In the genomic region with DNA sequence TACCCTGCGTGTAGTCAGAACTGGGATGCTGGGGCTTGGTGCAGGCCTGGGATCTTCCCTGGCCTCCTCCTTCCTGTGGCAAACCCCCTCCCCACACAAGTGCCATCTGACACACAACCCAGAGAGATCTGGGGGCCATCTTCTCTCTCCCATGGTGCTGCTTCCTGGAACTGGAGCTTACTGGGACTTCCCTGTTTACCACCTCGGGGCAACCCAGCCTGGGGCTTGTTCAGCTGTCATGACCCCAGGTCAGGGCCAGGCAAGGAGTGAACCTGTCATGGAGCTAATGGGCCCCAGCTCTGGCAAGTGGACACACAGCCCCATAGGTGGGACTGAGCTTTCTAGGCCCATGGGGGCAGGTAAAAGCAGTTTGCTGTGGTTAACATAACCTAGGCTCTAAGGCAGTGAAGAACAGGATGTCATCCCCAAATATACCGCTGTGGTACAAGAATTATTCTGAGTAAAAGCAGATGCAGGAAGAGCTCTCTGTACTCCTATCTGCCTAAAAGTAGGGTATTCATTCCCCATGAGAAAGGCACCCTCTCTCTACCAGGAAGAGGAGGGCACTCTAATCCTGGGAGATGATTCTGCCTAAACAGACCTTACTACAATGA, we compare ENCODE assay signal across 13 cellular contexts. TPM values are rescaled to one million over a fixed set of nuclear protein-coding genes. Genes with fewer than 3 reads are reported as not detected.
DNase-seq lines count a peak whose midpoint lies in the region; ATAC-seq and TF ChIP-seq lines count a peak whose summit lies in the region.
"Had no signal": no experiment of that assay in that cellular context is flagged by ENCODE, and none has a peak within 500 bp of the region (broad histone marks: within the 10 kb centered on the region; RNA-seq: fewer than 3 reads in every experiment).

No MANE protein-coding gene starts in this region.

- peaks cover 61% of the 10 kb centered on the region for H4K20me1 ChIP-seq in SK-N-SH (ENCODE audit: insufficient read depth)
- H4K20me1 ChIP-seq in OCI-LY1 (ENCODE audit: insufficient read depth, low read length): no peaks in the 10 kb centered on the region

- H3K36me3 ChIP-seq in SK-N-SH (replicated peaks in 1 of 2; ENCODE audit: control insufficient read depth in 1 of 2, insufficient read depth in 2 of 2, low read length in 1 of 2) (peaks cover 6 to 30% of the 10 kb centered on the region in 2 experiments), OCI-LY1 (ENCODE audit: insufficient read depth, low read length) (peaks cover 6% of the 10 kb centered on the region; the same call in 1 of the 2 replicates), neuron (ENCODE audit: insufficient read depth, low read length) (peaks cover 41% of the 10 kb centered on the region), vagina (peaks cover 0 to 21% of the 10 kb centered on the region in 2 donors)

- H3K9ac ChIP-seq in SK-N-SH (0 out of 2 replicates have a peak overlapping the region, but pooled peaks have one; percentile 93), OCI-LY1 (ENCODE audit: low read length) (peak overlapping the region; percentile 94; the same call in 1 of the 2 replicates)

- no peak for TF ChIP-seq POLR2A in vagina (IDR thresholded peaks at IDR 0.05)

- POLR2A ChIA-PET in SK-N-SH (lab: Yijun Ruan, JAX): no interaction called here

- 72% methylated on average over 3 of the region's 3 CpGs for WGBS in SK-N-SH (ENCODE audit: low lambda C conversion rate)

- no peak for TF ChIP-seq EP300 in SK-N-SH (IDR thresholded peaks at IDR 0.05; ENCODE audit: borderline replicate concordance in 1 of 2, low read depth in 1 of 2, low read length in 1 of 2)

- H3K4me3 Mint-ChIP-seq in dendritic cell treated with granulocyte-macrophage colony-stimulating factor and Interleukin-4, amounts not matched to agents 40 ng/mL and 50 ng/mL, for 4 days: peak overlapping the region; percentile 24

- H3K27ac Mint-ChIP-seq in dendritic cell treated with granulocyte-macrophage colony-stimulating factor and Interleukin-4, amounts not matched to agents 40 ng/mL and 50 ng/mL, for 4 days: peak overlapping the region; percentile 50

- CTCF ChIA-PET in SK-N-SH (lab: Yijun Ruan, JAX): interaction anchor here (0.5 to 1.8 kb wide), 6 partner anchors 9 to 96 kb away, joined by 3 to 4 read pairs (median 3); a partner anchor contains a TSS

- peaks cover 69% of the 10 kb centered on the region for H3K36me3 Mint-ChIP-seq in dendritic cell treated with granulocyte-macrophage colony-stimulating factor and Interleukin-4, amounts not matched to agents 40 ng/mL and 50 ng/mL, for 4 days (ENCODE audit: low read depth)

- no peak overlapping the region for H2AFZ ChIP-seq in SK-N-SH (ENCODE audit: low read depth)
- H2AFZ ChIP-seq in OCI-LY1 (ENCODE audit: low read length): no peak overlapping the region
- no peak overlapping the region for H2AFZ ChIP-seq in neuron (ENCODE audit: low read depth, low read length)

- H3K79me2 ChIP-seq in SK-N-SH (ENCODE audit: insufficient read depth): peaks cover 87% of the 10 kb centered on the region
- peaks cover 20% of the 10 kb centered on the region; the same call in 1 of the 2 replicates for H3K79me2 ChIP-seq in OCI-LY1 (ENCODE audit: insufficient read depth, low read length)

- H3K4me1 ChIP-seq in SK-N-SH (ENCODE audit: control insufficient read depth in 1 of 2, insufficient read depth in 2 of 2, low read depth in 1 of 2, low read length in 1 of 2) (peaks cover 14 to 35% of the 10 kb centered on the region in 2 experiments), OCI-LY1 (ENCODE audit: insufficient read depth, low read length, severe bottlenecking) (peaks cover 26% of the 10 kb centered on the region), neuron (ENCODE audit: insufficient read depth, low read length) (peaks cover 26% of the 10 kb centered on the region), vagina (peaks cover 54% of the 10 kb centered on the region)

- H3K4me1 Mint-ChIP-seq in dendritic cell treated with granulocyte-macrophage colony-stimulating factor and Interleukin-4, amounts not matched to agents 40 ng/mL and 50 ng/mL, for 4 days (ENCODE audit: low read depth): peaks cover 75% of the 10 kb centered on the region

- H3F3A ChIP-seq in SK-N-SH (replicated peaks; ENCODE audit: insufficient read depth) (no peaks in the 10 kb centered on the region), OCI-LY1 (ENCODE audit: insufficient read depth, low read length) (no peaks in the 10 kb centered on the region)

- DNase-seq in SK-N-SH: no peak
- no peak for DNase-seq in vagina (ENCODE audit: extremely low spot score in 2 of 2)
- no peak for DNase-seq in DMS 273 treated with DMSO at 0.1 percent for 48 hours (lab: John Stamatoyannopoulos, UW)
- DNase-seq: 8988T; GOT3; NK-92 treated with Interleukin-12 subunit alpha and Interleukin-12 subunit beta, amount 100 ng/mL, for 24 hours; substantia nigra had no signal

- H3K27me3 ChIP-seq in SK-N-SH (ENCODE audit: insufficient read depth): no peaks in the 10 kb centered on the region
- H3K27me3 ChIP-seq in OCI-LY1 (ENCODE audit: insufficient read depth, low read length): no peaks in the 10 kb centered on the region
- H3K27me3 ChIP-seq in neuron (ENCODE audit: insufficient read depth, low read length): no peaks in the 10 kb centered on the region
- no peaks in the 10 kb centered on the region for H3K27me3 ChIP-seq in vagina

- ATAC-seq in SK-N-SH treated with all-trans-retinoic acid at 6 μM for 48 hours (no peak), GM19035 (IDR thresholded peaks at IDR 0.05; ENCODE audit: unreplicated experiment) (no peak)

- no peaks in the 10 kb centered on the region for H3K9me3 Mint-ChIP-seq in dendritic cell treated with granulocyte-macrophage colony-stimulating factor and Interleukin-4, amounts not matched to agents 40 ng/mL and 50 ng/mL, for 4 days

- TF ChIP-seq CTCF in SK-N-SH (IDR thresholded peaks at IDR 0.05) (no peak), OCI-LY1 (IDR thresholded peaks at IDR 0.05; ENCODE audit: low read length) (no peak), vagina (IDR thresholded peaks at IDR 0.05) (no peak)

- no peak overlapping the region for H3K27ac ChIP-seq in SK-N-SH (ENCODE audit: low read depth in 2 of 2, low read length in 1 of 2)
- no peak overlapping the region for H3K27ac ChIP-seq in OCI-LY1 (ENCODE audit: low read depth, low read length, poor library complexity, severe bottlenecking)
- H3K27ac ChIP-seq in vagina: no peak overlapping the region

- intact Hi-C loops in dendritic cell treated with granulocyte-macrophage colony-stimulating factor and Interleukin-4, amounts not matched to agents 40 ng/mL and 50 ng/mL, for 4 days (cut with micrococcal nuclease): loop anchor here (10.0 kb wide), 2 partner anchors 299 to 839 kb away; partner anchors contain the start of genes C1orf35, MRPL55 and ZNF678
- intact Hi-C loops in vagina (cut with DNase I): no loop called here

- H3K4me2 ChIP-seq in SK-N-SH (peak overlapping the region; percentile 94), OCI-LY1 (ENCODE audit: low read length) (peak overlapping the region; percentile 89)

- H3K4me3 ChIP-seq in SK-N-SH (ENCODE audit: low read depth in 2 of 2, low read length in 1 of 2): peak overlapping the region; percentile 98 to 100; a peak in 3 of 4 replicates
- H3K4me3 ChIP-seq in OCI-LY1 (ENCODE audit: low read depth, low read length, poor library complexity, severe bottlenecking): peak overlapping the region; percentile 99
- peak overlapping the region; percentile 98 for H3K4me3 ChIP-seq in neuron (ENCODE audit: low read length)
- peak overlapping the region in 1 of 2 donors; percentile 86 for H3K4me3 ChIP-seq in vagina

- no peaks in the 10 kb centered on the region for H3K9me3 ChIP-seq in SK-N-SH
- H3K9me3 ChIP-seq in OCI-LY1 (ENCODE audit: low read length): no peaks in the 10 kb centered on the region
- H3K9me3 ChIP-seq in neuron (ENCODE audit: low read length): no peaks in the 10 kb centered on the region
- no peaks in the 10 kb centered on the region for H3K9me3 ChIP-seq in vagina

- H3K9me2 ChIP-seq in SK-N-SH (no peaks in the 10 kb centered on the region), OCI-LY1 (ENCODE audit: low read depth, low read length) (no peaks in the 10 kb centered on the region)

- TF ChIP-seq RAD21 in SK-N-SH (IDR thresholded peaks at IDR 0.05; ENCODE audit: low read length): no peak

- H3K27me3 Mint-ChIP-seq in dendritic cell treated with granulocyte-macrophage colony-stimulating factor and Interleukin-4, amounts not matched to agents 40 ng/mL and 50 ng/mL, for 4 days: no peaks in the 10 kb centered on the region

TF ChIP-seq in SK-N-SH, 30 proteins besides CTCF, POLR2A, EP300 and RAD21 (continues in another document):
- TF ChIP-seq FOSL2 (IDR thresholded peaks at IDR 0.05; ENCODE audit: borderline replicate concordance, low read depth): no peak
- TF ChIP-seq MEF2A (IDR thresholded peaks at IDR 0.05; ENCODE audit: borderline replicate concordance, low read depth): no peak
- no peak for TF ChIP-seq EZH2phosphoT487 (IDR thresholded peaks at IDR 0.05; ENCODE audit: borderline replicate concordance, low read depth)

TF ChIP-seq in SK-N-SH treated with all-trans-retinoic acid at 6 μM for 48 hours, 23 proteins besides CTCF, POLR2A, EP300 and RAD21:
- TF ChIP-seq ZNF565 (CRISPR knock-in tag; conservative IDR thresholded peaks at IDR 0.05; ENCODE audit: low read depth): no peak
- no peak for TF ChIP-seq CSDC2 (CRISPR knock-in tag; IDR thresholded peaks at IDR 0.05)

RNA-seq across cellular contexts. Expression of gene TRIM11, which starts 2.4 kb away (rescaled TPM):
- polyA plus RNA-seq in SK-N-SH (2012; rRNA removed): 11.1 and 16.1 TPM in 2 replicates
- polyA plus RNA-seq in SK-N-SH (2012; cell fraction: cytosol; rRNA removed): 6.9 and 10.8 TPM in 2 replicates
- 47.1 and 60.3 TPM in 2 replicates for polyA plus RNA-seq in SK-N-SH (2012; cell fraction: nucleus; rRNA removed)
- 22.1 TPM for total RNA-seq in vagina

RNA-seq across cellular contexts. Expression of gene TRIM17, which starts 12.4 kb away (rescaled TPM):
- 1.5 and 1.6 TPM in 2 replicates for polyA plus RNA-seq in SK-N-SH (2012; rRNA removed)
- polyA plus RNA-seq in SK-N-SH (2012; cell fraction: cytosol; rRNA removed): 0.35 and 0.69 TPM in 2 replicates
- 13.2 TPM in 2 replicates for polyA plus RNA-seq in SK-N-SH (2012; cell fraction: nucleus; rRNA removed)
- 1.2 TPM for total RNA-seq in vagina
- total RNA-seq: dermis microvascular lymphatic vessel endothelial cell had no signal
